Comparison of ENCODE assay signal across 8 cellular contexts in genomic region chr11:63919267-63920125, GRCh38. TPM values are rescaled to one million over a fixed set of nuclear protein-coding genes. Genes with fewer than 3 reads are reported as not detected.
DNase-seq lines count a peak whose midpoint lies in the region; ATAC-seq, FAIRE-seq and TF ChIP-seq lines count a peak whose summit lies in the region.

No MANE protein-coding gene starts in this region.

- TF ChIP-seq CTCF in activated B cell treated with CpG ODN at 0.5 μM for 24 hours (IDR thresholded peaks at IDR 0.05) (no peak), stomach (IDR thresholded peaks at IDR 0.05) (no peak), D721Med (IDR thresholded peaks at IDR 0.05; ENCODE audit: insufficient read depth, missing control alignments) (no peak), omental fat pad (IDR thresholded peaks at IDR 0.05) (no peak)

- H3K36me3 ChIP-seq in GM23248 (ENCODE audit: low read depth) (no peaks in the 10 kb centered on the region), stomach (no peaks in the 10 kb centered on the region)

- no peaks in the 10 kb centered on the region for H3K79me2 ChIP-seq in GM23248 (ENCODE audit: insufficient read depth)

- ATAC-seq in activated B cell treated with CpG ODN at 0.5 μM for 24 hours (ENCODE audit: low read depth) (no peak), omental fat pad (ENCODE audit: low FRiP score) (no peak)

- FAIRE-seq in D721Med (lab: Jason Lieb, UNC), result no peak

- no peaks in the 10 kb centered on the region for H3K9me2 ChIP-seq in GM23248 (ENCODE audit: insufficient read depth)

- H3K27me3 Mint-ChIP-seq in activated B cell treated with CpG ODN at 0.5 μM for 24 hours, result peaks cover 9% of the 10 kb centered on the region

- H3F3A ChIP-seq in GM23248 (ENCODE audit: insufficient read depth), result 0 out of 2 replicates have a peak, but pooled peaks cover 17% of the 10 kb centered on the region

- H3K4me3 Mint-ChIP-seq in activated B cell treated with CpG ODN at 0.5 μM for 24 hours, result peak overlapping the region; percentile 48

- no peaks in the 10 kb centered on the region for H3K9me3 Mint-ChIP-seq in activated B cell treated with CpG ODN at 0.5 μM for 24 hours

- DNase-seq in GM23248, result peak; percentile 53
- DNase-seq in activated B cell treated with CpG ODN at 0.5 μM for 24 hours, result no peak
- DNase-seq in stomach, result peak; percentile 51
- DNase-seq in D721Med (ENCODE audit: insufficient read length, low spot score), result no peak
- no peak for DNase-seq in omental fat pad (ENCODE audit: low spot score)
- DNase-seq in SKM-1 treated with dmso at 0.1 percent for 144 hours (lab: John Stamatoyannopoulos, UW; ENCODE audit: unreplicated experiment), result no peak
- DNase-seq in stimulated activated CD4-positive, alpha-beta T cell treated with anti-CD3 and anti-CD28 coated beads, Interleukin-2, amount 100 ng/mL, for 48 hours, result no peak

- H3K9me3 ChIP-seq in GM23248 (ENCODE audit: low read depth), result no peaks in the 10 kb centered on the region
- peaks cover 2% of the 10 kb centered on the region for H3K9me3 ChIP-seq in iPS-18c (ENCODE audit: control insufficient read depth, insufficient read depth, low read length)
- no peaks in the 10 kb centered on the region for H3K9me3 ChIP-seq in stomach

- H3K27ac ChIP-seq in GM23248 (peak overlapping the region; percentile 33), stomach (peak overlapping the region; percentile 74 to 85 (median 81))

- in situ Hi-C loops in GM23248 (cut with MboI), result no loop called here

- peaks cover 19% of the 10 kb centered on the region for H3K4me1 Mint-ChIP-seq in activated B cell treated with CpG ODN at 0.5 μM for 24 hours

- POLR2A ChIA-PET in activated B cell treated with CpG ODN at 0.5 μM for 24 hours (lab: Charles Lee), result interaction anchor here (1.0 kb wide), 1 partner anchor 19 kb away, joined by 4 read pairs; the partner anchor contains the start of gene NAA40

- TF ChIP-seq EP300 in stomach (IDR thresholded peaks at IDR 0.05), result no peak

- no peak overlapping the region for H3K27ac Mint-ChIP-seq in activated B cell treated with CpG ODN at 0.5 μM for 24 hours

- CTCF ChIA-PET in activated B cell treated with CpG ODN at 0.5 μM for 24 hours (lab: Charles Lee), result interaction anchor here (3.9 kb wide), 1 partner anchor 82 kb away, joined by 32 read pairs; the partner anchor contains the start of gene MARK2

- WGBS in GM23248 (ENCODE audit: low coverage in 1 of 2, low lambda C conversion rate in 2 of 2, missing lambda C conversion rate in 2 of 2), 2 experiments, result 9 to 14% methylated on average over 37 to 38 of the region's 41 CpGs
- 12 to 21% (median 15%) methylated on average over 10 to 41 of the region's 41 CpGs for WGBS in stomach, 5 donors

- H4K20me1 ChIP-seq in GM23248 (ENCODE audit: insufficient read depth), result no peaks in the 10 kb centered on the region

- H3K36me3 Mint-ChIP-seq in activated B cell treated with CpG ODN at 0.5 μM for 24 hours (ENCODE audit: low read depth), result no peaks in the 10 kb centered on the region

- H3K4me2 ChIP-seq in GM23248 (ENCODE audit: unreplicated experiment), result peak overlapping the region; percentile 55

- intact Hi-C loops in activated B cell treated with CpG ODN at 0.5 μM for 24 hours (cut with micrococcal nuclease), result loop anchor here (2.0 kb wide), 1 partner anchor 31 kb away; no protein-coding TSS in a partner anchor
- intact Hi-C loops in stomach (cut with DNase I; ENCODE audit: low total_unique reads), result no loop called here

- H2AFZ ChIP-seq in GM23248, result peak overlapping the region; percentile 70

- H3K9ac ChIP-seq in GM23248, result peak overlapping the region; percentile 64

- peak overlapping the region; percentile 42 for H3K4me3 ChIP-seq in GM23248
- peak overlapping the region; percentile 67 for H3K4me3 ChIP-seq in iPS-18c (ENCODE audit: insufficient read depth, low read depth, low read length)
- peak overlapping the region; percentile 28 to 56 (median 33) for H3K4me3 ChIP-seq in stomach

- TF ChIP-seq POLR2A in stomach (IDR thresholded peaks at IDR 0.05), result no peak

- H3K27me3 ChIP-seq in GM23248 (replicated peaks; ENCODE audit: insufficient read depth) (no peaks in the 10 kb centered on the region), stomach (peaks cover 0 to 32% (median 0%) of the 10 kb centered on the region in 3 donors)

- peaks cover 13% of the 10 kb centered on the region; the same call in 1 of the 2 replicates for H3K4me1 ChIP-seq in GM23248 (ENCODE audit: insufficient read depth)
- peaks cover 51 to 59% (median 58%) of the 10 kb centered on the region in 4 donors for H3K4me1 ChIP-seq in stomach

RNA-seq across cellular contexts. Expression of gene RCOR2, which starts 2.5 kb away (rescaled TPM):
- 0.89 and 1.8 TPM in 2 replicates for total RNA-seq in GM23248 (2014; rRNA removed; shearing (Covaris generic))
- polyA plus RNA-seq in GM23248 (2016; fragmentation: Nextera tagmentation; extraction: Ambion mirVana), result 0.24 TPM in 1 of 2 replicates, not detected in the other
- not detected in 2 replicates for total RNA-seq in activated B cell treated with CpG ODN at 0.5 μM for 24 hours
- 1 to 10 TPM in 1 of 5 donors, under 1 TPM in 1, not detected in 3; 0.58 to 1.1 TPM for total RNA-seq in stomach
- polyA plus RNA-seq in stomach, result 1 to 10 TPM in 1 of 3 donors, under 1 TPM in 2; 0.35 to 1.6 (median 0.92) TPM
- under 1 TPM in 1 of 4 donors, not detected in 3; 0.32 TPM for total RNA-seq in omental fat pad

RNA-seq across cellular contexts. Expression of gene NAA40, which starts 19.3 kb away (rescaled TPM):
- 11.7 and 27.9 TPM in 2 replicates for total RNA-seq in GM23248 (2014; rRNA removed; shearing (Covaris generic))
- polyA plus RNA-seq in GM23248 (2016; fragmentation: Nextera tagmentation; extraction: Ambion mirVana), result 10.3 and 12.0 TPM in 2 replicates
- 28.0 and 28.6 TPM in 2 replicates for total RNA-seq in activated B cell treated with CpG ODN at 0.5 μM for 24 hours
- total RNA-seq in stomach, result 10 to 100 TPM in 3 of 5 donors, 1 to 10 TPM in 2; 4.3 to 71.4 (median 14.9) TPM
- polyA plus RNA-seq in stomach, result 1 to 10 TPM; 4.9 to 8.0 (median 5.8) TPM
- 10 to 100 TPM in 2 of 4 donors, 1 to 10 TPM in 2; 5.4 to 14.5 (median 8.2) TPM for total RNA-seq in omental fat pad

RNA-seq across cellular contexts. Expression of gene COX8A, which starts 54.9 kb away (rescaled TPM):
- 358 and 388 TPM in 2 replicates for total RNA-seq in GM23248 (2014; rRNA removed; shearing (Covaris generic))
- polyA plus RNA-seq in GM23248 (2016; fragmentation: Nextera tagmentation; extraction: Ambion mirVana) (397 and 417 TPM in 2 replicates), stomach (1,000 to 10,000 TPM in 2 of 3 donors, 100 to 1,000 TPM in 1; 910 to 1,045 (median 1,001) TPM)
- total RNA-seq in activated B cell treated with CpG ODN at 0.5 μM for 24 hours (182 and 217 TPM in 2 replicates), stomach (1,000 to 10,000 TPM in 1 of 5 donors, 100 to 1,000 TPM in 4; 107 to 1,004 (median 523) TPM), omental fat pad (100 to 1,000 TPM; 265 to 424 (median 362) TPM)

Comparison
In these comparisons a context has a peak if more than half of its experiments do, and no peak if none do; other contexts are left out.
1. DNase-seq: peak in GM23248 (single experiment) and stomach (single experiment); none in activated B cell treated with CpG ODN at 0.5 μM for 24 hours (single experiment), D721Med (single experiment), omental fat pad (single experiment), SKM-1 treated with dmso at 0.1 percent for 144 hours (single experiment) and stimulated activated CD4-positive, alpha-beta T cell treated with anti-CD3 and anti-CD28 coated beads, Interleukin-2, amount 100 ng/mL, for 48 hours (0 of 2).
2. Peak in every context shown above with its lines, with median percentiles within 50 percentile points of each other: H3K4me3 ChIP-seq.